10 cellular contexts compared by ENCODE assay signal in the genomic region with DNA sequence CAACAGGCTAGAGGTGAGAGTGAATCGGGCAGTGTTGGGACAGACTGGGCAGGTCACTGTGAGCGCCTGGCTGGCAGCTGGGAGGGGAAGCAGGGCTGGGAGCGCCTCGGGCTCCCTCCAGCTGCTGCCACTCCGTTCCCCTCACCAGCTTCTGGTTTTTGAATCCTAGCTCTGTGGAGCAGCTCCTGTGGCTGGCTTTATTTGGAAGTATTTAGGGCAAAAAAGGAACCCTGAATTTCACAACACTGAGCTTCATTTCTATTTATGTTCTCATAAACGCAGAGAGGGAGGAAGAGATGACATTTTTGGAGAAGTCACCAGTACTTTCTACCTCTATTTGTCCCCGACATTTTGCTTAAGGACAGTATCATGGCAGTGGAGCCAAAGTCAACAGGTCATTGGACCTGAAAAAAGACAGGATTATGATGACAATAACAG.
DNase-seq lines count a peak whose midpoint lies in the region; ATAC-seq and TF ChIP-seq lines count a peak whose summit lies in the region.
"Had no signal": no experiment of that assay in that cellular context is flagged by ENCODE, and none has a peak within 500 bp of the region (broad histone marks: within the 10 kb centered on the region; RNA-seq: fewer than 3 reads in every experiment).

No MANE protein-coding gene starts in this region.

- DNase-seq in ELF-1 (ENCODE audit: low read depth, low spot score), result peak; percentile 70
- DNase-seq in SJCRH30, result peak; percentile 49 to 67
- DNase-seq in cardiac septum (ENCODE audit: low spot score), result peak; percentile 83
- DNase-seq in prostate gland (ENCODE audit: low spot score), result no peak
- no peak for DNase-seq in T-helper 17 cell
- no peak for DNase-seq in NCI-H345 (lab: John Stamatoyannopoulos, UW)
- no peak for DNase-seq in endothelial cell (ENCODE audit: low spot score)
- DNase-seq: activated T-cell treated with anti-CD3 and anti-CD28 coated beads, Interleukin-2, amount 50 U/mL, for 48 hours; mesendoderm had no signal

- peaks cover 15% of the 10 kb centered on the region for H3K4me1 Mint-ChIP-seq in T-helper 17 cell
- peaks cover 21% of the 10 kb centered on the region for H3K4me1 Mint-ChIP-seq in endothelial cell (ENCODE audit: unreplicated experiment)

- H3K4me1 ChIP-seq in SJCRH30 (peaks cover 62% of the 10 kb centered on the region), prostate gland (replicated peaks) (no peaks in the 10 kb centered on the region)

- no peaks in the 10 kb centered on the region for H3K36me3 ChIP-seq in SJCRH30
- H3K36me3 ChIP-seq in prostate gland, result no peaks in the 10 kb centered on the region

- no peaks in the 10 kb centered on the region for H3K9me3 Mint-ChIP-seq in endothelial cell (ENCODE audit: unreplicated experiment)

- H3K27ac ChIP-seq in SJCRH30 (peak overlapping the region; percentile 7; the same call in 1 of the 2 replicates), prostate gland (peak overlapping the region; percentile 18 to 38)

- H3K4me3 Mint-ChIP-seq in T-helper 17 cell, result no peak overlapping the region
- H3K4me3 Mint-ChIP-seq in endothelial cell (ENCODE audit: unreplicated experiment), result no peak overlapping the region

- no peak for ATAC-seq in T-helper 17 cell
- ATAC-seq in HG02981 (IDR thresholded peaks at IDR 0.05; ENCODE audit: unreplicated experiment), result no peak

- H3K36me3 Mint-ChIP-seq in T-helper 17 cell (ENCODE audit: low read depth) (no peaks in the 10 kb centered on the region), endothelial cell (ENCODE audit: low read depth, unreplicated experiment) (no peaks in the 10 kb centered on the region)

- H3K9me3 ChIP-seq in SJCRH30 (replicated peaks), result no peaks in the 10 kb centered on the region
- H3K9me3 ChIP-seq in prostate gland, result no peaks in the 10 kb centered on the region
- H3K9me3 ChIP-seq in T-helper 17 cell (ENCODE audit: control insufficient read depth, low read length, poor library complexity, severe bottlenecking), result no peaks in the 10 kb centered on the region

- intact Hi-C loops in cardiac septum (cut with DNase I) (loop anchor here (2.0 kb wide), 1 partner anchor 104 kb away; no protein-coding TSS in a partner anchor), prostate gland (cut with DNase I) (loop anchor here (5.0 kb wide), 1 partner anchor 61 kb away; no protein-coding TSS in a partner anchor)

- 29% methylated on average over 7 of the region's 7 CpGs for WGBS in prostate gland

- no peak for TF ChIP-seq POLR2A in prostate gland (IDR thresholded peaks at IDR 0.05)

- H3K27me3 Mint-ChIP-seq in T-helper 17 cell (peaks cover 28% of the 10 kb centered on the region), endothelial cell (ENCODE audit: unreplicated experiment) (peaks cover 3% of the 10 kb centered on the region)

- no peaks in the 10 kb centered on the region for H3K27me3 ChIP-seq in SJCRH30
- H3K27me3 ChIP-seq in prostate gland (replicated peaks; ENCODE audit: insufficient read depth), result no peaks in the 10 kb centered on the region

- no peak overlapping the region for H3K27ac Mint-ChIP-seq in T-helper 17 cell
- H3K27ac Mint-ChIP-seq in endothelial cell (ENCODE audit: unreplicated experiment), result no peak overlapping the region

- TF ChIP-seq CTCF in prostate gland (IDR thresholded peaks at IDR 0.05), result peak in 1 of 4 experiments; percentile 10
- no peak for TF ChIP-seq CTCF in endothelial cell (IDR thresholded peaks at IDR 0.05; ENCODE audit: unreplicated experiment)

- H3K4me3 ChIP-seq in SJCRH30, result peak overlapping the region; percentile 18
- H3K4me3 ChIP-seq in prostate gland, result no peak overlapping the region

Comparison
In these comparisons a context has a peak if more than half of its experiments do, and no peak if none do; other contexts are left out.
1. DNase-seq: peak in ELF-1 (single experiment), SJCRH30 (2 of 2) and cardiac septum (single experiment); none in prostate gland (single experiment), T-helper 17 cell (0 of 3), NCI-H345 (single experiment) and endothelial cell (single experiment).